13 cellular contexts compared by ENCODE assay signal in the genomic region with DNA sequence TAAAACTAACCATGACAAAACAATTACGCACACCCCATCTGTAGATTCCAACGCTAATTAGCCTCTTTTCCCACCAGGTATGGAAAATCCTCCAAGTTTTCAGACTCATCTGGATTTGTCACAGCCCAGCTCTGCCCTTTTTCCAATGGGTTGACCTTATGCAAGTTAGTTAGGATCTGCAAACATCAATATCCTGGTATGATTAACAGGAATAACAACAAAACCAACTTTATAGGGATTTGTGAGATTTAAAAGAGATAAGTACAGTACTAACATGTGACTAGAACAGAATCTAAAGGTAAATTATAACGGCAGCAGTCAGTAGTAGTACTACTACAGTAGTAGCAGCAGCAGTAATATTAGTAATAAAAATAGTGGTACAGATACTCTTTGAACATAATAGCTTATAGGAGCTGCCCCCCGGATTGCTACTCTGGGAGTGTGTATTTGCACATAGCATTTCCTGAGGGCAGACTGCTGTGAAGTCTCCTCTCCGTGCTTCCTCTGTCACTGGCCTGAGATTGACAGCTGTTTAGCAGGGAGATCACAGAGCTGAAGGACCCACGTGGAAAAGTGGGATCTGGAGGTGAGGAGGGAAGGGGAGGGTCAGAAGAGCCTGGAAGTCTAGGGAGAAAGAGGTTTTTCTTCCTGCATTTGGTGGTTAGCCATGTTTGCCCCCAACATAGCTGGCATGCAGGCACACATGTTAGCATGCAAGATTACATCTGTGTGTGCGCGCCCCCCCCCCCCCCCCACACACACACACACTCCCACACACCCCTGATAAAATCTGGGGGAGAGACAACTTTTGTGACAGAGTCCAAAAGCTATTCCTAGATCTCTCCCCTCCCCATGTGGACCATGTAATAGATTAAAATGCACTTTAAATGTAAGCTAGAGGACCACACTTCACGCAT.
DNase-seq lines count a peak whose midpoint lies in the region; ATAC-seq and TF ChIP-seq lines count a peak whose summit lies in the region.
"Had no signal": no experiment of that assay in that cellular context is flagged by ENCODE, and none has a peak within 500 bp of the region (broad histone marks: within the 10 kb centered on the region; RNA-seq: fewer than 3 reads in every experiment).

No MANE protein-coding gene starts in this region.

- H3K4me2 ChIP-seq in BLaER1 (peak overlapping the region; percentile 62), PC-3 (ENCODE audit: low read length) (no peak overlapping the region)
- H3K4me2 ChIP-seq: A549 had no signal

- H3K4me3 ChIP-seq in BLaER1 (no peak overlapping the region), PC-3 (ENCODE audit: low read length) (no peak overlapping the region)
- H3K4me3 ChIP-seq: A549, GM23248 had no signal

- H3K4me3 Mint-ChIP-seq in nephron progenitor cell = peak overlapping the region; percentile 10
- no peak overlapping the region for H3K4me3 Mint-ChIP-seq in activated T-helper 1 cell treated with anti-CD3 and anti-CD28 coated beads, Interleukin-12 subunit alpha, Interleukin-12 subunit beta, Interleukin-2, Interleukin-4 antibody, amounts not matched to agents 30 ng/mL and 10 ng/mL and 1 ng/mL, durations not matched to agents 14 hours and 24 hours and 36 hours
- H3K4me3 Mint-ChIP-seq: CD4-positive, CD25-positive, alpha-beta regulatory T cell had no signal

- H3K4me1 Mint-ChIP-seq in nephron progenitor cell = peaks cover 73% of the 10 kb centered on the region
- no peaks in the 10 kb centered on the region for H3K4me1 Mint-ChIP-seq in activated T-helper 1 cell treated with anti-CD3 and anti-CD28 coated beads, Interleukin-12 subunit alpha, Interleukin-12 subunit beta, Interleukin-2, Interleukin-4 antibody, amounts not matched to agents 30 ng/mL and 10 ng/mL and 1 ng/mL, durations not matched to agents 14 hours and 24 hours and 36 hours (ENCODE audit: low read depth)
- H3K4me1 Mint-ChIP-seq: CD4-positive, CD25-positive, alpha-beta regulatory T cell had no signal

- POLR2A ChIA-PET in PC-3 (lab: Charles Lee; ENCODE audit: unreplicated experiment) = no interaction called here

- H3K27ac ChIP-seq in BLaER1 (peak overlapping the region; percentile 35; the same call in 1 of the 2 replicates), PC-3 (ENCODE audit: low read length) (no peak overlapping the region)
- H3K27ac ChIP-seq: A549, GM23248 had no signal

- H3K36me3 Mint-ChIP-seq in nephron progenitor cell (ENCODE audit: low read depth) = peaks cover 9% of the 10 kb centered on the region
- H3K36me3 Mint-ChIP-seq in activated T-helper 1 cell treated with anti-CD3 and anti-CD28 coated beads, Interleukin-12 subunit alpha, Interleukin-12 subunit beta, Interleukin-2, Interleukin-4 antibody, amounts not matched to agents 30 ng/mL and 10 ng/mL and 1 ng/mL, durations not matched to agents 14 hours and 24 hours and 36 hours (ENCODE audit: low read depth) = no peaks in the 10 kb centered on the region
- H3K36me3 Mint-ChIP-seq: CD4-positive, CD25-positive, alpha-beta regulatory T cell had no signal

- H4K20me1 ChIP-seq in BLaER1 = no peaks in the 10 kb centered on the region
- no peaks in the 10 kb centered on the region for H4K20me1 ChIP-seq in PC-3 (ENCODE audit: low read length)

- peak overlapping the region; percentile 97 for H3K27ac Mint-ChIP-seq in nephron progenitor cell
- H3K27ac Mint-ChIP-seq in activated T-helper 1 cell treated with anti-CD3 and anti-CD28 coated beads, Interleukin-12 subunit alpha, Interleukin-12 subunit beta, Interleukin-2, Interleukin-4 antibody, amounts not matched to agents 30 ng/mL and 10 ng/mL and 1 ng/mL, durations not matched to agents 14 hours and 24 hours and 36 hours = no peak overlapping the region
- H3K27ac Mint-ChIP-seq: CD4-positive, CD25-positive, alpha-beta regulatory T cell had no signal

- no peak overlapping the region for H2AFZ ChIP-seq in PC-3 (ENCODE audit: low read length)
- H2AFZ ChIP-seq: GM23248 had no signal

- H3K9me3 Mint-ChIP-seq in nephron progenitor cell = peaks cover 4% of the 10 kb centered on the region
- no peaks in the 10 kb centered on the region for H3K9me3 Mint-ChIP-seq in activated T-helper 1 cell treated with anti-CD3 and anti-CD28 coated beads, Interleukin-12 subunit alpha, Interleukin-12 subunit beta, Interleukin-2, Interleukin-4 antibody, amounts not matched to agents 30 ng/mL and 10 ng/mL and 1 ng/mL, durations not matched to agents 14 hours and 24 hours and 36 hours

- H3K27me3 ChIP-seq in BLaER1 = no peaks in the 10 kb centered on the region
- H3K27me3 ChIP-seq in PC-3 (ENCODE audit: low read length) = peaks cover 10% of the 10 kb centered on the region; the same call in 1 of the 2 replicates
- H3K27me3 ChIP-seq: BE2C had no signal

- DNase-seq in ELF-1 (ENCODE audit: low read depth, low spot score) (peak; percentile 59), PC-3 (peak; percentile 13), nephron progenitor cell (no peak), NCI-H146 treated with DMSO at 0.1 percent for 48 hours (lab: John Stamatoyannopoulos, UW; ENCODE audit: unreplicated experiment) (no peak)
- DNase-seq in effector CD4-positive, alpha-beta T cell = no peak
- no peak for DNase-seq in activated T-helper 1 cell treated with anti-CD3 and anti-CD28 coated beads, Interleukin-12 subunit alpha, Interleukin-12 subunit beta, Interleukin-2, Interleukin-4 antibody, amounts not matched to agents 30 ng/mL and 10 ng/mL and 1 ng/mL, durations not matched to agents 14 hours and 24 hours and 36 hours (ENCODE audit: low spot score)
- DNase-seq: BE2C; CD4-positive, CD25-positive, alpha-beta regulatory T cell; DMS53; GM23248 had no signal

- no peaks in the 10 kb centered on the region for H3K9me2 ChIP-seq in PC-3 (replicated peaks; ENCODE audit: low read length)

- peaks cover 4% of the 10 kb centered on the region for H3K27me3 Mint-ChIP-seq in nephron progenitor cell (ENCODE audit: low read depth, poor library complexity)
- peaks cover 13% of the 10 kb centered on the region for H3K27me3 Mint-ChIP-seq in activated T-helper 1 cell treated with anti-CD3 and anti-CD28 coated beads, Interleukin-12 subunit alpha, Interleukin-12 subunit beta, Interleukin-2, Interleukin-4 antibody, amounts not matched to agents 30 ng/mL and 10 ng/mL and 1 ng/mL, durations not matched to agents 14 hours and 24 hours and 36 hours (ENCODE audit: insufficient read depth)

- CTCF ChIA-PET in PC-3 (lab: Charles Lee) = no interaction called here

- intact Hi-C loops in PC-3 (cut with micrococcal nuclease) = no loop called here
- intact Hi-C loops in activated T-helper 1 cell treated with anti-CD3 and anti-CD28 coated beads, Interleukin-12 subunit alpha, Interleukin-12 subunit beta, Interleukin-2, Interleukin-4 antibody, amounts not matched to agents 30 ng/mL and 10 ng/mL and 1 ng/mL, durations not matched to agents 14 hours and 24 hours and 36 hours (cut with micrococcal nuclease) = no loop called here

- BruUV-seq in PC-3 (replicated peaks; lab: Mats Ljungman, UMichigan) = no TSS peak

- H3F3A ChIP-seq in PC-3 (ENCODE audit: low read length, unreplicated experiment) = no peaks in the 10 kb centered on the region

- ATAC-seq in PC-3 = peak; percentile 75
- ATAC-seq: A549, HCT116 had no signal

- peak overlapping the region; percentile 48; the same call in 1 of the 2 replicates for H3K9ac ChIP-seq in BLaER1
- H3K9ac ChIP-seq in PC-3 (ENCODE audit: low read length) = no peak overlapping the region
- H3K9ac ChIP-seq: GM23248 had no signal

- H3K4me1 ChIP-seq in BLaER1 = peaks cover 52% of the 10 kb centered on the region
- H3K4me1 ChIP-seq in PC-3 (ENCODE audit: insufficient read depth, low read length) = peaks cover 8% of the 10 kb centered on the region; the same call in 1 of the 2 replicates
- H3K4me1 ChIP-seq: A549, BE2C had no signal

- TF ChIP-seq CTCF in PC-3 (conservative IDR thresholded peaks at IDR 0.05; ENCODE audit: low read depth, low read length) (no peak), nephron progenitor cell (IDR thresholded peaks at IDR 0.05) (no peak)

- no peaks in the 10 kb centered on the region for H3K79me2 ChIP-seq in PC-3 (ENCODE audit: low read length)

- H3K9me3 ChIP-seq in BLaER1 (peaks cover 24% of the 10 kb centered on the region), PC-3 (ENCODE audit: low read length) (no peaks in the 10 kb centered on the region)
- H3K9me3 ChIP-seq: A549, BE2C had no signal

- H3K36me3 ChIP-seq in BLaER1 (no peaks in the 10 kb centered on the region), PC-3 (ENCODE audit: low read depth, low read length) (no peaks in the 10 kb centered on the region)
- H3K36me3 ChIP-seq: BE2C had no signal

Comparison
In these comparisons a context has a peak if more than half of its experiments do, and no peak if none do; other contexts are left out.
1. DNase-seq: peak in ELF-1 (single experiment) and PC-3 (single experiment); none in nephron progenitor cell (single experiment), effector CD4-positive, alpha-beta T cell (single experiment), activated T-helper 1 cell treated with anti-CD3 and anti-CD28 coated beads, Interleukin-12 subunit alpha, Interleukin-12 subunit beta, Interleukin-2, Interleukin-4 antibody, amounts not matched to agents 30 ng/mL and 10 ng/mL and 1 ng/mL, durations not matched to agents 14 hours and 24 hours and 36 hours (single experiment) and NCI-H146 treated with DMSO at 0.1 percent for 48 hours (single experiment).